7 cellular contexts compared by ENCODE assay signal in genomic region chr15:43285609-43286037, GRCh38. TPM values are rescaled to one million over a fixed set of nuclear protein-coding genes. Genes with fewer than 3 reads are reported as not detected.
DNase-seq lines count a peak whose midpoint lies in the region; ATAC-seq, FAIRE-seq and TF ChIP-seq lines count a peak whose summit lies in the region.

No MANE protein-coding gene starts in this region.

- no peaks in the 10 kb centered on the region for H3K79me2 ChIP-seq in K562 (ENCODE audit: control insufficient read depth, insufficient read depth, low read length)

- H3K27me3 ChIP-seq in K562 (ENCODE audit: control insufficient read depth in 2 of 2, insufficient read depth in 2 of 2, low read length in 2 of 2) = peaks cover 25 to 38% of the 10 kb centered on the region in 2 experiments

- peak; percentile 91 to 99 for TF ChIP-seq RAD21 in K562 (CRISPR knock-in tag; conservative IDR thresholded peaks at IDR 0.05 in 1 of 2, IDR thresholded peaks at IDR 0.05 in 1 of 2)

- peaks cover 3% of the 10 kb centered on the region; the same call in 1 of the 2 replicates for H4K20me1 ChIP-seq in K562 (replicated peaks; ENCODE audit: control insufficient read depth, insufficient read depth, low read length)

- DNase-seq in GM12865 (ENCODE audit: low read depth) (peak; percentile 77), NCI-H128 (lab: John Stamatoyannopoulos, UW; ENCODE audit: unreplicated experiment) (peak; percentile 29), T follicular helper cell (ENCODE audit: low read depth) (peak; percentile 38), K562 (ENCODE audit: extremely low read depth in 1 of 4, low spot score in 3 of 4) (peak; percentile 69 to 81 (median 72)), iPS-NIHi7 (ENCODE audit: extremely low spot score) (peak; percentile 79)
- peak; percentile 6 to 23 for DNase-seq in stimulated activated CD4-positive, alpha-beta T cell treated with anti-CD3 and anti-CD28 coated beads, Interleukin-1b, Interleukin-23, amount 100 ng/mL, for 1 hour (ENCODE audit: low read depth in 2 of 2)

- no TSS peak for BruUV-seq in K562 (replicated peaks; lab: Mats Ljungman, UMichigan)

- CTCF ChIA-PET in K562 (lab: Yijun Ruan, JAX; ENCODE audit: low intra/inter-chr PET ratio) = interaction anchor here (0.5 to 2.1 kb wide), 4 partner anchors 60 to 99 kb away, joined by 3 to 15 read pairs (median 8); no protein-coding TSS in a partner anchor

- H3K9me1 ChIP-seq in K562 (ENCODE audit: control insufficient read depth, insufficient read depth, low read length) = no peaks in the 10 kb centered on the region

- POLR2A ChIA-PET in K562 (lab: Yijun Ruan, JAX) = interaction anchor here (0.6 to 1.7 kb wide), 6 partner anchors 10 to 570 kb away, joined by 3 to 5 read pairs (median 4); no protein-coding TSS in a partner anchor

- H2AFZ ChIP-seq in K562 (ENCODE audit: low read depth, low read length) = no peak overlapping the region

- H3K9me3 ChIP-seq in K562 (replicated peaks; ENCODE audit: control insufficient read depth, insufficient read depth, low read depth, low read length) = no peaks in the 10 kb centered on the region

- no peak overlapping the region for H3K9ac ChIP-seq in K562 (ENCODE audit: insufficient read depth in 1 of 2, low read depth in 2 of 2, low read length in 2 of 2)

- no peaks in the 10 kb centered on the region; a peak in 1 of 5 replicates for H3K4me1 ChIP-seq in K562 (replicated peaks in 1 of 2; ENCODE audit: control insufficient read depth in 2 of 2, insufficient read depth in 2 of 2, low read length in 2 of 2)

- no peak overlapping the region for H3K4me2 ChIP-seq in K562 (ENCODE audit: insufficient read depth, low read length)

- H3K27ac ChIP-seq in K562 (ENCODE audit: extremely low read depth, low read depth, low read length) = no peak overlapping the region

- no peak for TF ChIP-seq POLR2A in K562 (conservative IDR thresholded peaks at IDR 0.05)

- TF ChIP-seq CTCF in GM12865 (IDR thresholded peaks at IDR 0.05; ENCODE audit: insufficient read depth, low read depth, low read length, missing control alignments) (peak; percentile 86), K562 (IDR thresholded peaks at IDR 0.05 in 2 of 3, conservative IDR thresholded peaks at IDR 0.05 in 1 of 3; ENCODE audit: insufficient read depth in 2 of 3, low read depth in 1 of 3, low read length in 3 of 3) (peak; percentile 81 to 97 (median 90))

- no peaks in the 10 kb centered on the region for H3K36me3 ChIP-seq in K562 (ENCODE audit: control insufficient read depth, insufficient read depth, low read length)

- in situ Hi-C loops in K562 (cut with MboI) = no loop called here

- peak; percentile 87 for ATAC-seq in K562
- ATAC-seq in HG03097 (IDR thresholded peaks at IDR 0.05; ENCODE audit: low FRiP score, unreplicated experiment) = no peak

- FAIRE-seq in K562 (lab: Jason Lieb, UNC) = peak; percentile 98

- intact Hi-C loops in K562 (cut with micrococcal nuclease) = loop anchor here (1.0 to 10.0 kb wide), 5 partner anchors 60 to 581 kb away; no protein-coding TSS in a partner anchor

- TF ChIP-seq EP300 in K562 (IDR thresholded peaks at IDR 0.05; ENCODE audit: low read length) = 0 out of 2 replicates have a peak, but pooled peaks have one; percentile 19

- 2% methylated on average over 4 of the region's 4 CpGs for WGBS in K562 (ENCODE audit: insufficient coverage, low coverage, missing lambda C conversion rate)

- H3K4me3 ChIP-seq in GM12865 (ENCODE audit: low read depth, low read length) = no peak overlapping the region
- H3K4me3 ChIP-seq in K562 = no peak overlapping the region

TF ChIP-seq in K562, 482 proteins besides CTCF, POLR2A, EP300 and RAD21 (continues in another document):
- TF ChIP-seq L3MBTL2 (IDR thresholded peaks at IDR 0.05) (0 out of 2 replicates have a peak, but pooled peaks have one; percentile 11), RBM25 (IDR thresholded peaks at IDR 0.05; ENCODE audit: low read depth, low read length, severe bottlenecking) (no peak), JUNB (CRISPR knock-in tag; conservative IDR thresholded peaks at IDR 0.05) (no peak), ARID1B (IDR thresholded peaks at IDR 0.05) (peak; percentile 21; the same call in 1 of the 2 replicates), NFRKB (IDR thresholded peaks at IDR 0.05; ENCODE audit: low read depth) (no peak)

RNA-seq across cellular contexts. Expression of gene TGM7, which starts 16.4 kb away (rescaled TPM):
- not detected in 2 replicates for total RNA-seq in K562 (2011; cell fraction: chromatin; rRNA removed; ENCODE audit: low replicate concordance)
- total RNA-seq in K562 (2011; cell fraction: nucleolus; rRNA removed) = not detected in 2 replicates
- not detected in 2 replicates for total RNA-seq in K562 (2011; cell fraction: nucleoplasm; rRNA removed)
- not detected in 2 replicates for total RNA-seq in K562 (2014; rRNA removed)
- total RNA-seq in K562 (2014; rRNA removed; fragmentation: Illumina TruSeq; extraction: Trizol) = not detected in 2 replicates
- total RNA-seq in K562 (2015; rRNA removed; fragmentation: Illumina TruSeq; extraction: Trizol) = not detected in 2 replicates
- total RNA-seq in K562 (2021) = not detected in 2 replicates
- polyA plus RNA-seq in K562 (2011; rRNA removed) = not detected in 2 replicates
- polyA plus RNA-seq in K562 (2011; cell fraction: cytosol; rRNA removed) = not detected in 2 replicates
- polyA plus RNA-seq in K562 (2011; cell fraction: nucleus; rRNA removed) = not detected in 2 replicates
- not detected in 2 replicates for polyA plus RNA-seq in K562 (2012)
- not detected in 2 replicates for polyA plus RNA-seq in K562 (2014; fragmentation: Illumina TruSeq; extraction: Trizol)
- polyA plus RNA-seq in K562 (2014; fragmentation: Nextera tagmentation; extraction: Ambion mirVana) = not detected
- polyA plus RNA-seq in K562 (2014; rRNA removed) = not detected in 2 replicates
- not detected in 2 replicates for polyA minus RNA-seq in K562 (2011; rRNA and poly(A)+ RNA removed)
- not detected in 2 replicates for polyA minus RNA-seq in K562 (2011; cell fraction: cytosol; rRNA and poly(A)+ RNA removed)
- not detected in 2 replicates for polyA minus RNA-seq in K562 (2011; cell fraction: nucleus; rRNA and poly(A)+ RNA removed)

RNA-seq across cellular contexts. Expression of gene TGM5, which starts 18.9 kb away (rescaled TPM):
- total RNA-seq in K562 (2011; cell fraction: chromatin; rRNA removed; ENCODE audit: low replicate concordance) = 0.12 TPM in 1 of 2 replicates, not detected in the other
- not detected in 2 replicates for total RNA-seq in K562 (2011; cell fraction: nucleolus; rRNA removed)
- total RNA-seq in K562 (2011; cell fraction: nucleoplasm; rRNA removed) = not detected in 2 replicates
- total RNA-seq in K562 (2014; rRNA removed) (not detected in 2 replicates), K562 (2014; rRNA removed; fragmentation: Illumina TruSeq; extraction: Trizol) (not detected in 2 replicates), K562 (2015; rRNA removed; fragmentation: Illumina TruSeq; extraction: Trizol) (0.07 and 0.15 TPM in 2 replicates), K562 (2021) (not detected in 2 replicates)
- polyA plus RNA-seq in K562 (2011; rRNA removed) (0.07 TPM in 1 of 2 replicates, not detected in the other), K562 (2014; fragmentation: Illumina TruSeq; extraction: Trizol) (not detected in 2 replicates), K562 (2014; fragmentation: Nextera tagmentation; extraction: Ambion mirVana) (under 1 TPM; 0.03 to 0.10 TPM), K562 (2014; rRNA removed) (not detected in 2 replicates)
- 0.12 and 0.15 TPM in 2 replicates for polyA plus RNA-seq in K562 (2011; cell fraction: cytosol; rRNA removed)
- polyA plus RNA-seq in K562 (2011; cell fraction: nucleus; rRNA removed) = 0.06 and 0.07 TPM in 2 replicates
- 0.03 TPM in 1 of 2 replicates, not detected in the other for polyA plus RNA-seq in K562 (2012)
- polyA minus RNA-seq in K562 (2011; rRNA and poly(A)+ RNA removed) = not detected in 2 replicates
- polyA minus RNA-seq in K562 (2011; cell fraction: cytosol; rRNA and poly(A)+ RNA removed) = not detected in 2 replicates
- polyA minus RNA-seq in K562 (2011; cell fraction: nucleus; rRNA and poly(A)+ RNA removed) = 0.22 TPM in 1 of 2 replicates, not detected in the other

RNA-seq across cellular contexts. Expression of gene LCMT2, which starts 44.8 kb away (rescaled TPM):
- 25.3 and 38.0 TPM in 2 replicates for total RNA-seq in K562 (2011; cell fraction: chromatin; rRNA removed; ENCODE audit: low replicate concordance)
- total RNA-seq in K562 (2011; cell fraction: nucleolus; rRNA removed) = 27.9 and 30.5 TPM in 2 replicates
- 25.0 and 31.9 TPM in 2 replicates for total RNA-seq in K562 (2011; cell fraction: nucleoplasm; rRNA removed)
- total RNA-seq in K562 (2014; rRNA removed) = 7.8 and 11.8 TPM in 2 replicates
- 16.5 and 18.6 TPM in 2 replicates for total RNA-seq in K562 (2014; rRNA removed; fragmentation: Illumina TruSeq; extraction: Trizol)
- total RNA-seq in K562 (2015; rRNA removed; fragmentation: Illumina TruSeq; extraction: Trizol) = 19.6 and 21.8 TPM in 2 replicates
- total RNA-seq in K562 (2021) = 15.2 and 16.0 TPM in 2 replicates
- polyA plus RNA-seq in K562 (2011; rRNA removed) = 14.9 and 22.3 TPM in 2 replicates
- 10.0 and 10.4 TPM in 2 replicates for polyA plus RNA-seq in K562 (2011; cell fraction: cytosol; rRNA removed)
- 10.6 and 12.0 TPM in 2 replicates for polyA plus RNA-seq in K562 (2011; cell fraction: nucleus; rRNA removed)
- 8.2 and 11.1 TPM in 2 replicates for polyA plus RNA-seq in K562 (2012)
- 15.3 and 18.2 TPM in 2 replicates for polyA plus RNA-seq in K562 (2014; fragmentation: Illumina TruSeq; extraction: Trizol)
- 1 to 10 TPM; 2.5 to 2.9 TPM for polyA plus RNA-seq in K562 (2014; fragmentation: Nextera tagmentation; extraction: Ambion mirVana)
- 12.7 and 14.2 TPM in 2 replicates for polyA plus RNA-seq in K562 (2014; rRNA removed)
- polyA minus RNA-seq in K562 (2011; rRNA and poly(A)+ RNA removed) = 36.0 and 43.0 TPM in 2 replicates
- 8.3 and 13.5 TPM in 2 replicates for polyA minus RNA-seq in K562 (2011; cell fraction: cytosol; rRNA and poly(A)+ RNA removed)
- polyA minus RNA-seq in K562 (2011; cell fraction: nucleus; rRNA and poly(A)+ RNA removed) = 18.3 and 36.4 TPM in 2 replicates

Comparison
In these comparisons a context has a peak if more than half of its experiments do, and no peak if none do; other contexts are left out.
1. DNase-seq: peak in every context shown above with its lines; median percentile 79 in iPS-NIHi7; 77 in GM12865; 72 in K562; 38 in T follicular helper cell; 29 in NCI-H128; 14 in stimulated activated CD4-positive, alpha-beta T cell treated with anti-CD3 and anti-CD28 coated beads, Interleukin-1b, Interleukin-23, amount 100 ng/mL, for 1 hour.